In genomic region chr6:42984001-42984923, GRCh38 we compare ENCODE assay signal across 8 cellular contexts. TPM values are rescaled to one million over a fixed set of nuclear protein-coding genes. Genes with fewer than 3 reads are reported as not detected.
DNase-seq lines count a peak whose midpoint lies in the region; ATAC-seq and TF ChIP-seq lines count a peak whose summit lies in the region.

Gene PPP2R5D (plus strand): TSS chr6:42984570. CDS start chr6:42984678, 108 bp downstream.

- peaks cover 8% of the 10 kb centered on the region; the same call in 1 of the 2 replicates for H3F3A ChIP-seq in SU-DHL-6 (ENCODE audit: insufficient read depth)

- H3K27me3 ChIP-seq in SU-DHL-6 (ENCODE audit: low read length): no peaks in the 10 kb centered on the region
- H3K27me3 ChIP-seq in thymus (ENCODE audit: control insufficient read depth, insufficient read depth): no peaks in the 10 kb centered on the region

- H3K4me3 Mint-ChIP-seq in activated naive CD8-positive, alpha-beta T cell treated with anti-CD3 and anti-CD28 coated beads, Interleukin-2, amount 10 ng/mL, durations not matched to agents 7 days and 5 days: peak within 1 kb of the TSS; percentile 99
- H3K4me3 Mint-ChIP-seq in osteocyte (ENCODE audit: unreplicated experiment): peak within 1 kb of the TSS; percentile 89

- H3K9me3 ChIP-seq in SU-DHL-6 (ENCODE audit: insufficient read depth, low read length) (no peaks in the 10 kb centered on the region), thymus (ENCODE audit: control insufficient read depth) (no peaks in the 10 kb centered on the region)

- H3K4me2 ChIP-seq in SU-DHL-6 (ENCODE audit: low read depth, low read length, poor library complexity, severe bottlenecking): peak within 1 kb of the TSS; percentile 67

- DNase-seq in NCI-H128 (lab: John Stamatoyannopoulos, UW; ENCODE audit: unreplicated experiment): peak; percentile 97
- peak; percentile 91 for DNase-seq in activated naive CD8-positive, alpha-beta T cell treated with anti-CD3 and anti-CD28 coated beads, Interleukin-2, amount 10 ng/mL, durations not matched to agents 7 days and 5 days
- DNase-seq in head of caudate nucleus: peak; percentile 91 to 100 (median 99)
- DNase-seq in osteocyte (ENCODE audit: extremely low spot score, unreplicated experiment): peak; percentile 98

- peak within 1 kb of the TSS; percentile 92 for H3K27ac Mint-ChIP-seq in activated naive CD8-positive, alpha-beta T cell treated with anti-CD3 and anti-CD28 coated beads, Interleukin-2, amount 10 ng/mL, durations not matched to agents 7 days and 5 days
- H3K27ac Mint-ChIP-seq in osteocyte (ENCODE audit: unreplicated experiment): peak within 1 kb of the TSS; percentile 92

- H3K4me3 ChIP-seq in SU-DHL-6 (ENCODE audit: insufficient read depth, low read length, poor library complexity, severe bottlenecking) (peak within 1 kb of the TSS; percentile 67), thymus (ENCODE audit: low read length) (peak within 1 kb of the TSS; percentile 83)

- intact Hi-C loops in head of caudate nucleus (cut with DNase I): loop anchor here (2.0 kb wide), 1 partner anchor 31 kb away; the partner anchor contains the start of gene KLHDC3

- peak within 1 kb of the TSS; percentile 77 for H3K9ac ChIP-seq in SU-DHL-6 (ENCODE audit: low read length)

- H3K4me1 Mint-ChIP-seq in activated naive CD8-positive, alpha-beta T cell treated with anti-CD3 and anti-CD28 coated beads, Interleukin-2, amount 10 ng/mL, durations not matched to agents 7 days and 5 days: peaks cover 51% of the 10 kb centered on the region
- peaks cover 49% of the 10 kb centered on the region for H3K4me1 Mint-ChIP-seq in osteocyte (ENCODE audit: unreplicated experiment)

- peak; percentile 81 for TF ChIP-seq POLR2A in GM10847 (IDR thresholded peaks at IDR 0.05; ENCODE audit: extremely low read depth, insufficient read length)

- H3K79me2 ChIP-seq in SU-DHL-6 (ENCODE audit: insufficient read depth, low read length): peaks cover 11% of the 10 kb centered on the region

- under 1% methylated on average over 59 of the region's 59 CpGs for WGBS in thymus

- H2AFZ ChIP-seq in SU-DHL-6 (ENCODE audit: low read depth, low read length, severe bottlenecking): peak within 1 kb of the TSS; percentile 71

- H4K20me1 ChIP-seq in SU-DHL-6 (ENCODE audit: low read depth, low read length): no peaks in the 10 kb centered on the region

- no peaks in the 10 kb centered on the region for H3K9me2 ChIP-seq in SU-DHL-6 (replicated peaks; ENCODE audit: insufficient read depth, low read length)

- H3K9me3 Mint-ChIP-seq in activated naive CD8-positive, alpha-beta T cell treated with anti-CD3 and anti-CD28 coated beads, Interleukin-2, amount 10 ng/mL, durations not matched to agents 7 days and 5 days: no peaks in the 10 kb centered on the region
- H3K9me3 Mint-ChIP-seq in osteocyte (ENCODE audit: unreplicated experiment): no peaks in the 10 kb centered on the region

- no peaks in the 10 kb centered on the region for H3K27me3 Mint-ChIP-seq in activated naive CD8-positive, alpha-beta T cell treated with anti-CD3 and anti-CD28 coated beads, Interleukin-2, amount 10 ng/mL, durations not matched to agents 7 days and 5 days
- H3K27me3 Mint-ChIP-seq in osteocyte (ENCODE audit: unreplicated experiment): no peaks in the 10 kb centered on the region

- H3K4me1 ChIP-seq in thymus (ENCODE audit: control insufficient read depth, insufficient read depth, low read length): peaks cover 25% of the 10 kb centered on the region

- ATAC-seq in HG02678 (IDR thresholded peaks at IDR 0.05; ENCODE audit: unreplicated experiment): peak; percentile 92
- peak; percentile 94 for ATAC-seq in activated naive CD8-positive, alpha-beta T cell treated with anti-CD3 and anti-CD28 coated beads, Interleukin-2, amount 10 ng/mL, durations not matched to agents 7 days and 5 days (ENCODE audit: low read depth)

- peak within 1 kb of the TSS; percentile 20 for H3K27ac ChIP-seq in SU-DHL-6 (ENCODE audit: low read depth, low read length)
- peak within 1 kb of the TSS; percentile 96 for H3K27ac ChIP-seq in thymus (ENCODE audit: low read depth)

- TF ChIP-seq CTCF in SU-DHL-6 (IDR thresholded peaks at IDR 0.05; ENCODE audit: insufficient read depth, low read length, poor library complexity, severe bottlenecking) (no peak), osteocyte (IDR thresholded peaks at IDR 0.05) (no peak)

- H3K36me3 ChIP-seq in SU-DHL-6 (ENCODE audit: low read length): no peaks in the 10 kb centered on the region
- peaks cover 15% of the 10 kb centered on the region for H3K36me3 ChIP-seq in thymus (ENCODE audit: control insufficient read depth, insufficient read depth)

- POLR2A ChIA-PET in activated naive CD8-positive, alpha-beta T cell treated with anti-CD3 and anti-CD28 coated beads, Interleukin-2, amount 10 ng/mL, durations not matched to agents 7 days and 5 days (lab: Charles Lee): interaction anchor here (0.7 to 3.7 kb wide), 32 partner anchors 9 to 1803 kb away, joined by 3 to 44 read pairs (median 4); partner anchors contain the start of genes CNPY3, CRIP3, CUL7 and KLC4

- H3K36me3 Mint-ChIP-seq in activated naive CD8-positive, alpha-beta T cell treated with anti-CD3 and anti-CD28 coated beads, Interleukin-2, amount 10 ng/mL, durations not matched to agents 7 days and 5 days: peaks cover 9% of the 10 kb centered on the region
- H3K36me3 Mint-ChIP-seq in osteocyte (ENCODE audit: unreplicated experiment): peaks cover 2% of the 10 kb centered on the region

RNA-seq across cellular contexts. Expression of gene PPP2R5D, which starts in this region (rescaled TPM):
- 10 to 100 TPM; 54.7 to 58.8 TPM for total RNA-seq in activated naive CD8-positive, alpha-beta T cell treated with anti-CD3 and anti-CD28 coated beads, Interleukin-2, amount 10 ng/mL, durations not matched to agents 7 days and 5 days
- 44.3 and 46.1 TPM in 2 replicates for total RNA-seq in osteocyte
- polyA plus RNA-seq in thymus: 25.0 TPM

Comparison
In these comparisons a context has a peak if more than half of its experiments do, and no peak if none do; other contexts are left out.
1. Peak in every context shown above with its lines: DNase-seq, ATAC-seq, H3K4me3 ChIP-seq and H3K27ac ChIP-seq.